In the genomic region with DNA sequence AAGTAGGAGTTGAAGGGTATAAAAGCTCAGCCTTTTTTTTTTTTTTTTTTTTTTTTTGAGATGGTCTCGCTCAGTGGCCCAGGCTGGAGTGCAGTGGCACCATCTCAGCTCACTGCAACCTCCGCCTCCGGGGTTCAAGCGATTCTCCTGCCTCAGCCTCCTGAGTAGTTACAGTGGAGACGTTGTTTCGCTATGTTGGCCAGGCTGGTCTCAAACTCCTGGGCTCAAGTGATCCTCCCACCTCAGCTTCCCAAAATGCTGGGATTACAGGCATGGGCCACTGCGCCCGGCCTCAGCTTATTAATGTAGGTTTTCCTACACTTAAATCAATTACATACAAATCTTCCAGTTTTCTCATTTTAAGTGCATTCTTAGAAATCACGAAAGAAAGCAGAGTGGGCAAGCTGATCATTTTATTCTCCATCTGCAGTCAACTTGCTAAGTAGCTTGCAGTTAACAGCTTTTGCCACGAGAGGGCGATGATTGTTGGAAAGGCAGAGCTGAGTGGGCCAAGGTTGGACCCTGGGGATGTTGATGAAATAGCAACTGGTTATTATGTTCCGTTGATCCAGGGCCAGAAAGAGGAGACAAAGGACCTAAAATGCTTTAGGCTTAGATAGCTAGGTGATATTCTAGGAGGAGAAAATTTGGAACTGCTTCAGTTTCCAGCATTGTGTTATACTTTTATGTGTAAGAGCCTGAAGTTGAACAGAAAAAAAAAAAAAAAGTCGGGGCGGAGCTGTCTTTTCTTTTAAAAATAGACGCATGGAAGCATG, we compare ENCODE assay signal across 8 cellular contexts.
DNase-seq lines count a peak whose midpoint lies in the region; ATAC-seq, FAIRE-seq and TF ChIP-seq lines count a peak whose summit lies in the region.

No MANE protein-coding gene starts in this region.

- H3K4me3 ChIP-seq in cardiac fibroblast (replicated peaks in 1 of 2; ENCODE audit: low read depth in 2 of 2, low read length in 2 of 2) (no peak overlapping the region), kidney epithelial cell (ENCODE audit: low read depth, low read length) (no peak overlapping the region)

- no peaks in the 10 kb centered on the region for H3K4me1 Mint-ChIP-seq in activated B cell treated with CpG ODN at 0.5 μM for 24 hours

- H3K36me3 Mint-ChIP-seq in activated B cell treated with CpG ODN at 0.5 μM for 24 hours (ENCODE audit: low read depth): peaks cover 20% of the 10 kb centered on the region

- DNase-seq in A172 (ENCODE audit: low spot score): peak; percentile 83
- peak; percentile 35 for DNase-seq in GM19239 (ENCODE audit: insufficient read length, low spot score)
- peak; percentile 52 for DNase-seq in NCI-H2196 treated with DMSO at 0.1 percent for 48 hours (lab: John Stamatoyannopoulos, UW; ENCODE audit: unreplicated experiment)
- peak; percentile 30 for DNase-seq in activated B cell treated with CpG ODN at 0.5 μM for 24 hours
- DNase-seq in cardiac fibroblast (ENCODE audit: low read depth in 2 of 2): peak; percentile 96 to 97
- DNase-seq in kidney epithelial cell (ENCODE audit: low read depth): no peak
- DNase-seq in stimulated activated CD4-positive, alpha-beta T cell treated with anti-CD3 and anti-CD28 coated beads, Interleukin-1b, Interleukin-23, amount 100 ng/mL, for 4 hours (ENCODE audit: low read depth in 2 of 2): peak; percentile 39 to 62

- intact Hi-C loops in activated B cell treated with CpG ODN at 0.5 μM for 24 hours (cut with micrococcal nuclease): loop anchor here (1.0 to 5.0 kb wide), 6 partner anchors 302 to 1259 kb away; no protein-coding TSS in a partner anchor

- TF ChIP-seq CTCF in activated B cell treated with CpG ODN at 0.5 μM for 24 hours (IDR thresholded peaks at IDR 0.05) (peak; percentile 59), cardiac fibroblast (IDR thresholded peaks at IDR 0.05; ENCODE audit: low read depth, low read length) (peak; percentile 87), kidney epithelial cell (IDR thresholded peaks at IDR 0.05; ENCODE audit: insufficient read depth, low read length, poor library complexity, severe bottlenecking) (peak; percentile 80)

- H3K27ac Mint-ChIP-seq in activated B cell treated with CpG ODN at 0.5 μM for 24 hours: no peak overlapping the region

- FAIRE-seq in GM19239 (lab: Jason Lieb, UNC): peak; percentile 44

- no peaks in the 10 kb centered on the region for H3K27me3 Mint-ChIP-seq in activated B cell treated with CpG ODN at 0.5 μM for 24 hours

- ATAC-seq in activated B cell treated with CpG ODN at 0.5 μM for 24 hours (ENCODE audit: low read depth): peak; percentile 70
- ATAC-seq in GM18868 (IDR thresholded peaks at IDR 0.05; ENCODE audit: unreplicated experiment): no peak

- no peaks in the 10 kb centered on the region for H3K36me3 ChIP-seq in kidney epithelial cell (ENCODE audit: control insufficient read depth, insufficient read depth, low read length)

- no peaks in the 10 kb centered on the region for H3K27me3 ChIP-seq in kidney epithelial cell (ENCODE audit: control insufficient read depth, insufficient read depth, low read length)

- CTCF ChIA-PET in activated B cell treated with CpG ODN at 0.5 μM for 24 hours (lab: Charles Lee): interaction anchor here (0.6 to 1.9 kb wide), 28 partner anchors 8 to 1450 kb away, joined by 3 to 31 read pairs (median 3); no protein-coding TSS in a partner anchor

- H3K9me3 Mint-ChIP-seq in activated B cell treated with CpG ODN at 0.5 μM for 24 hours: no peaks in the 10 kb centered on the region

- no peak overlapping the region for H3K4me3 Mint-ChIP-seq in activated B cell treated with CpG ODN at 0.5 μM for 24 hours

- POLR2A ChIA-PET in activated B cell treated with CpG ODN at 0.5 μM for 24 hours (lab: Charles Lee): interaction anchor here (0.7 kb wide), 1 partner anchor 1267 kb away, joined by 5 read pairs; no protein-coding TSS in a partner anchor
